9 cellular contexts compared by ENCODE assay signal in genomic region chr12:76143343-76144252, GRCh38.
DNase-seq lines count a peak whose midpoint lies in the region; ATAC-seq and TF ChIP-seq lines count a peak whose summit lies in the region.
"Had no signal": no experiment of that assay in that cellular context is flagged by ENCODE, and none has a peak within 500 bp of the region (broad histone marks: within the 10 kb centered on the region; RNA-seq: fewer than 3 reads in every experiment).

No MANE protein-coding gene starts in this region.

- peaks cover 11 to 13% of the 10 kb centered on the region in 2 donors for H3K4me1 Mint-ChIP-seq in effector memory CD8-positive, alpha-beta T cell (ENCODE audit: low read depth in 2 of 2)

- H3K27ac Mint-ChIP-seq in effector memory CD8-positive, alpha-beta T cell: peak overlapping the region; percentile 68 to 85

- peak in 2 of 3 experiments; percentile 18 to 22 for DNase-seq in effector memory CD8-positive, alpha-beta T cell
- no peak for DNase-seq in NCI-H1436 (lab: John Stamatoyannopoulos, UW)
- DNase-seq in DMS79 (lab: John Stamatoyannopoulos, UW): no peak
- DNase-seq in GM19238 (ENCODE audit: insufficient read length, low spot score): no peak
- DNase-seq in SIG-M5 treated with dmso at 0.1 percent for 504 hours (lab: John Stamatoyannopoulos, UW; ENCODE audit: unreplicated experiment): no peak
- DNase-seq: NCI-H510A treated with DMSO at 0.1 percent for 48 hours had no signal

- H3K36me3 Mint-ChIP-seq in effector memory CD8-positive, alpha-beta T cell (ENCODE audit: insufficient read depth): no peaks in the 10 kb centered on the region

- H3K4me3 Mint-ChIP-seq in effector memory CD8-positive, alpha-beta T cell: peak overlapping the region in 1 of 2 donors; percentile 15

- peak; percentile 90 for ATAC-seq in GM18505 (IDR thresholded peaks at IDR 0.05; ENCODE audit: unreplicated experiment)
- peak; percentile 97 for ATAC-seq in GM21390 (IDR thresholded peaks at IDR 0.05; ENCODE audit: unreplicated experiment)
- peak; percentile 98 for ATAC-seq in HG03378 (IDR thresholded peaks at IDR 0.05; ENCODE audit: unreplicated experiment)
- peak; percentile 94 for ATAC-seq in effector memory CD8-positive, alpha-beta T cell (replicated peaks)

- H3K27me3 Mint-ChIP-seq in effector memory CD8-positive, alpha-beta T cell: no peaks in the 10 kb centered on the region

- no peaks in the 10 kb centered on the region for H3K9me3 Mint-ChIP-seq in effector memory CD8-positive, alpha-beta T cell

- TF ChIP-seq POLR2A in GM18505 (IDR thresholded peaks at IDR 0.05; ENCODE audit: borderline replicate concordance, extremely low read depth, insufficient read depth, insufficient read length): no peak

Comparison
In these comparisons a context has a peak if more than half of its experiments do, and no peak if none do; other contexts are left out.
1. DNase-seq: peak in effector memory CD8-positive, alpha-beta T cell (2 of 3); none in NCI-H1436 (single experiment), DMS79 (single experiment), GM19238 (single experiment) and SIG-M5 treated with dmso at 0.1 percent for 504 hours (single experiment).
2. Peak in every context shown above with its lines, with median percentiles within 50 percentile points of each other: ATAC-seq.